ENCODE assay signal across 8 cellular contexts in the genomic region with DNA sequence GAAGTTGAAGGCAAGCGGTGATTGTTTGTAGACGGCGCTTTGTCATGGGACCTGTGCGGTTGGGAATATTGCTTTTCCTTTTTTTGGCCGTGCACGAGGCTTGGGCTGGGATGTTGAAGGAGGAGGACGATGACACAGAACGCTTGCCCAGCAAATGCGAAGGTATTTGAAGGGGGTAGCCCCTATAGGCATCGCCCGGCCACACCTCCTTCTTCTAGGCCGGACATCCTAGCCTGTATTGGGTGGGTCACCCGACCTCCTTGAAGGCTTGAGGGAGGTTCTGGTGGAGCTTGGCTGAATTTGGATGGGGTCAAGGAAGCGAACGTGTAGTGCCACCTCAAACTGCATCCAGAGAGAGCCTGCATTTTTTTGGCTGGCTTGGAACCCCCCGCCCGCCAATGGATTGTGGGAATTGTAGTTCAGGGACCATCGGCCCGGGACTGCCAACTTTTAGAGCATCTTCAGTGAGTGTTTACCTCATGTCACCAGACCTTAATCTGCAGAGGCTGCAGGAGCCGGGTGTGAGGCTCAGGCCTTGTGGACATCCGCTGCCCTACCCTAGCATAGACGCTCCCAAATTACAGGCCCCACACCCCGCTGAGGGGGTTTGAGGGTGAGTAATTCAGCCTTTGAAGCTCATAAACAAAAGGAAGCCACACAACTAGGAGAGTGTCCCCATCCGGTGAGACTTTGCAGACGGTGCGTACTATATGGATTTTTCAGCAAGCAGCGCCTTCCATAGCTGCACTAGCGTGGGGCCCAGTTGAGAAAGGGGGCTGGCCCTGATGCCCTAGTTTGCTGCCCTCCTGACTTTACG. TPM values are rescaled to one million over a fixed set of nuclear protein-coding genes. Genes with fewer than 3 reads are reported as not detected.
DNase-seq lines count a peak whose midpoint lies in the region; ATAC-seq and FAIRE-seq lines count a peak whose summit lies in the region.

No MANE protein-coding gene starts in this region.

- in situ Hi-C loops in T47D (cut with HindIII; ENCODE audit: low pct_unique_long_range_greater_than_20kb, low sequenced_read_pairs) = no loop called here

- H3K9me3 ChIP-seq in small intestine (ENCODE audit: control insufficient read depth, low read depth) = no peaks in the 10 kb centered on the region

- H3K4me3 ChIP-seq in small intestine (ENCODE audit: low read depth in 1 of 2, low read length in 2 of 2) = peak overlapping the region; percentile 50 to 63

- peak; percentile 51 for ATAC-seq in GM21528 (IDR thresholded peaks at IDR 0.05; ENCODE audit: low FRiP score, unreplicated experiment)

- H3K36me3 ChIP-seq in small intestine (ENCODE audit: control insufficient read depth in 2 of 2, insufficient read depth in 2 of 2, low read length in 2 of 2) = no peaks in the 10 kb centered on the region

- DNase-seq in ELF-1 (ENCODE audit: low read depth, low spot score) (peak; percentile 83), HuH-7.5 (ENCODE audit: low spot score) (peak; percentile 71), T-helper 2 cell (peak; percentile 33 to 84 (median 63)), T47D (ENCODE audit: low read depth in 1 of 2, low spot score in 1 of 2) (peak; percentile 26 to 63), iPS-NIHi7 (ENCODE audit: extremely low spot score) (peak; percentile 71), small intestine (no peak), UCSD-AML1 (lab: John Stamatoyannopoulos, UW; ENCODE audit: unreplicated experiment) (no peak)

- H3K27me3 ChIP-seq in small intestine (ENCODE audit: control insufficient read depth in 2 of 2, insufficient read depth in 2 of 2, low read length in 2 of 2) = no peaks in the 10 kb centered on the region

- 8 to 20% (median 16%) methylated on average over 29 of the region's 29 CpGs for WGBS in small intestine, 3 donors

- FAIRE-seq in small intestine (lab: Jason Lieb, UNC) = no peak

- H3K4me1 ChIP-seq in small intestine (ENCODE audit: control insufficient read depth in 2 of 2, insufficient read depth in 1 of 2, low read depth in 1 of 2, low read length in 1 of 2) = peaks cover 2 to 6% of the 10 kb centered on the region in 2 donors

- peak overlapping the region; percentile 59 to 91 for H3K27ac ChIP-seq in small intestine (ENCODE audit: low read depth in 1 of 2, low read length in 1 of 2)

RNA-seq across cellular contexts. Expression of gene CNPY4, which starts 0.5 kb away (rescaled TPM):
- 1 to 10 TPM; 2.5 to 9.2 (median 5.7) TPM for polyA plus RNA-seq in small intestine

RNA-seq across cellular contexts. Expression of gene TAF6, which starts 0.8 kb away (rescaled TPM):
- polyA plus RNA-seq in small intestine = 10 to 100 TPM; 12.2 to 33.5 (median 20.1) TPM

RNA-seq across cellular contexts. Expression of gene MBLAC1, which starts 6.9 kb away (rescaled TPM):
- 1 to 10 TPM; 2.0 to 3.2 (median 2.2) TPM for polyA plus RNA-seq in small intestine

RNA-seq across cellular contexts. Expression of gene AP4M1, which starts 18.5 kb away (rescaled TPM):
- polyA plus RNA-seq in small intestine = 10 to 100 TPM; 15.7 to 20.6 (median 18.6) TPM

RNA-seq across cellular contexts. Expression of gene MCM7, which starts 18.7 kb away (rescaled TPM):
- polyA plus RNA-seq in small intestine = 10 to 100 TPM; 35.8 to 80.2 (median 46.5) TPM

Comparison
In these comparisons a context has a peak if more than half of its experiments do, and no peak if none do; other contexts are left out.
1. DNase-seq: peak in ELF-1 (single experiment), HuH-7.5 (single experiment), T-helper 2 cell (5 of 5), T47D (2 of 2) and iPS-NIHi7 (single experiment); none in small intestine (single experiment) and UCSD-AML1 (single experiment).